18 cellular contexts compared by ENCODE assay signal in the genomic region with DNA sequence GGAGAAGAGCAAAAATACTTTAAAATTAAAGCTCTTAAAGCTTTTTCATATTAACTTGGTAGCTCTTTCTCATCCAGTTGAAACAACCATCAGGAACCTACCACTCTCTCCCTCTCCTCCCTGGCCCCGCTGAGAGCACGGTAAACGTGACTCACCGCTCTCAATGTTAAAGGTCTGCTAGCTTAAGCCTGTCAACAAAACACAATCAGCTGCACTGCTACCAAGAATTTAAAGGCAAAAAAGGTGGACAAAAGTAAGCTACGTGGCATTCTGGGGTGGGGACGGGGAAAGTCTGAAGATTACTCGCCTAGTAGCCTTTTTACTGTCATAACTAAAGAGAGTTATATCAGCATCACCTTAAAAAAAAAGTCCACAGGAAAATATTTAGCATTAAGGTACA. TPM values are rescaled to one million over a fixed set of nuclear protein-coding genes. Genes with fewer than 3 reads are reported as not detected.
DNase-seq lines count a peak whose midpoint lies in the region; ATAC-seq and TF ChIP-seq lines count a peak whose summit lies in the region.
"Had no signal": no experiment of that assay in that cellular context is flagged by ENCODE, and none has a peak within 500 bp of the region (broad histone marks: within the 10 kb centered on the region; RNA-seq: fewer than 3 reads in every experiment).

No MANE protein-coding gene starts in this region.

- ATAC-seq in RWPE2 (ENCODE audit: low read depth): peak; percentile 42; the same call in 1 of the 3 replicates
- ATAC-seq: Right ventricle myocardium inferior had no signal

- no TSS peak for BruUV-seq in mammary epithelial cell (replicated peaks; lab: Mats Ljungman, UMichigan)

- H3K4me3 ChIP-seq in mammary epithelial cell (replicated peaks in 1 of 3; ENCODE audit: insufficient read depth in 1 of 3, low read depth in 2 of 3, low read length in 3 of 3) (no peak overlapping the region), breast epithelium (no peak overlapping the region), RWPE2 (ENCODE audit: severe bottlenecking) (no peak overlapping the region), fibroblast of pulmonary artery (replicated peaks; ENCODE audit: low read depth, low read length) (no peak overlapping the region)

- TF ChIP-seq POLR2A in breast epithelium (IDR thresholded peaks at IDR 0.05): no peak

- intact Hi-C loops in mammary epithelial cell (cut with micrococcal nuclease) (no loop called here), breast epithelium (cut with DNase I; ENCODE audit: low total_unique reads) (loop anchor here (10.0 kb wide), 1 partner anchor 73 kb away; no protein-coding TSS in a partner anchor)

- no peaks in the 10 kb centered on the region for H4K20me1 ChIP-seq in mammary epithelial cell (ENCODE audit: insufficient read depth, low read length)

- in situ Hi-C loops in mammary epithelial cell (cut with MboI; ENCODE audit: low sequenced_read_pairs in 2 of 2): loop anchor here in 1 of 2 donors (25.0 kb wide), 1 partner anchor 745 kb away; no protein-coding TSS in a partner anchor

- no peaks in the 10 kb centered on the region for H3K79me2 ChIP-seq in mammary epithelial cell (ENCODE audit: insufficient read depth, low read length)

- 94% methylated on average over 7 of the region's 7 CpGs for WGBS in mammary epithelial cell (ENCODE audit: low coverage, missing lambda C conversion rate)

- H3K4me1 ChIP-seq in mammary epithelial cell (ENCODE audit: insufficient read depth, low read length) (no peaks in the 10 kb centered on the region), breast epithelium (no peaks in the 10 kb centered on the region), RWPE2 (ENCODE audit: insufficient read depth, poor library complexity, severe bottlenecking) (no peaks in the 10 kb centered on the region)

- H3K27ac ChIP-seq in mammary epithelial cell (ENCODE audit: insufficient read depth, low read depth, low read length) (no peak overlapping the region), breast epithelium (no peak overlapping the region), RWPE2 (ENCODE audit: poor library complexity, severe bottlenecking) (no peak overlapping the region)
- H3K27ac ChIP-seq: VCaP had no signal

- no peak overlapping the region for H2AFZ ChIP-seq in mammary epithelial cell (ENCODE audit: low read depth, low read length)

- CTCF ChIA-PET in mammary epithelial cell (lab: Charles Lee; ENCODE audit: low non-redundant PET): interaction anchor here (0.6 kb wide), 1 partner anchor 268 kb away, joined by 3 read pairs; no protein-coding TSS in a partner anchor

- H3K36me3 ChIP-seq in mammary epithelial cell (ENCODE audit: insufficient read depth, low read length): peaks cover 21% of the 10 kb centered on the region
- H3K36me3 ChIP-seq in breast epithelium: no peaks in the 10 kb centered on the region
- H3K36me3 ChIP-seq in RWPE2 (ENCODE audit: low read depth): peaks cover 74% of the 10 kb centered on the region

- TF ChIP-seq CTCF in mammary epithelial cell (conservative IDR thresholded peaks at IDR 0.05 in 1 of 2, IDR thresholded peaks at IDR 0.05 in 1 of 2; ENCODE audit: extremely low read depth in 1 of 2, insufficient read depth in 1 of 2, low read depth in 1 of 2, low read length in 2 of 2) (no peak), breast epithelium (IDR thresholded peaks at IDR 0.05) (no peak), RWPE2 (IDR thresholded peaks at IDR 0.05; ENCODE audit: poor library complexity, severe bottlenecking) (no peak), fibroblast of pulmonary artery (IDR thresholded peaks at IDR 0.05; ENCODE audit: low read length, missing control alignments) (no peak)

- no peak overlapping the region for H3K4me2 ChIP-seq in mammary epithelial cell (ENCODE audit: insufficient read depth, low read depth, low read length)

- dilution Hi-C loops in mammary epithelial cell (cut with HindIII; ENCODE audit: low sequenced_read_pairs): no loop called here

- no peak overlapping the region for H3K9ac ChIP-seq in mammary epithelial cell (ENCODE audit: insufficient read depth, low read length)

- DNase-seq in mammary epithelial cell (peak; percentile 6), breast epithelium (ENCODE audit: low spot score in 2 of 2) (no peak), RWPE2 (ENCODE audit: low spot score) (no peak), fibroblast of pulmonary artery (ENCODE audit: low read depth) (peak; percentile 58), stromal cell of bone marrow (ENCODE audit: low read depth) (peak; percentile 13), NCI-H446 treated with DMSO at 0.1 percent for 48 hours (lab: John Stamatoyannopoulos, UW) (no peak), SW480 (ENCODE audit: low spot score) (no peak), NCI-H2107 (lab: John Stamatoyannopoulos, UW) (no peak)
- DNase-seq: GOT3; immature natural killer cell; NCI-H1092; NCI-H69; stimulated activated CD4-positive, alpha-beta T cell treated with anti-CD3 and anti-CD28 coated beads, Interleukin-4, amount 100 ng/mL, for 4 hours; stimulated activated naive CD4-positive, alpha-beta T cell treated with Interleukin-2 at 50 U/mL for 16 hours had no signal

- no peaks in the 10 kb centered on the region for H3K27me3 ChIP-seq in mammary epithelial cell (ENCODE audit: insufficient read depth, low read length)
- no peaks in the 10 kb centered on the region for H3K27me3 ChIP-seq in breast epithelium
- no peaks in the 10 kb centered on the region for H3K27me3 ChIP-seq in RWPE2 (ENCODE audit: insufficient read depth, poor library complexity, severe bottlenecking)

- no peaks in the 10 kb centered on the region for H3K9me3 ChIP-seq in mammary epithelial cell (replicated peaks; ENCODE audit: insufficient read depth, low read length)
- no peaks in the 10 kb centered on the region for H3K9me3 ChIP-seq in breast epithelium
- no peaks in the 10 kb centered on the region for H3K9me3 ChIP-seq in RWPE2 (ENCODE audit: severe bottlenecking)

RNA-seq across cellular contexts. Expression of a gene that starts 8.4 kb away (rescaled TPM):
- total RNA-seq in mammary epithelial cell (under 1 TPM; 0.17 to 0.42 TPM), breast epithelium (under 1 TPM in 1 of 3 donors, not detected in 2; 0.16 TPM)
- polyA plus RNA-seq in mammary epithelial cell: not detected
- not detected for polyA minus RNA-seq in mammary epithelial cell
- total RNA-seq: Right ventricle myocardium inferior had no signal
- polyA plus RNA-seq: BJ had no signal

RNA-seq across cellular contexts. Expression of a gene that starts 37.9 kb away (rescaled TPM):
- total RNA-seq in mammary epithelial cell (under 1 TPM in 1 of 2 donors, not detected in 1; under 0.01 TPM), breast epithelium (under 1 TPM; 0.15 to 0.48 (median 0.33) TPM)
- not detected for polyA plus RNA-seq in mammary epithelial cell
- not detected for polyA minus RNA-seq in mammary epithelial cell
- total RNA-seq: pulmonary artery endothelial cell had no signal
- polyA plus RNA-seq: immature natural killer cell had no signal

RNA-seq across cellular contexts. Expression of a gene that starts 56.3 kb away (rescaled TPM):
- total RNA-seq in mammary epithelial cell (not detected), breast epithelium (under 1 TPM in 1 of 3 donors, not detected in 2; 0.16 TPM)
- not detected for polyA plus RNA-seq in mammary epithelial cell
- polyA minus RNA-seq in mammary epithelial cell: not detected
- total RNA-seq: pulmonary artery endothelial cell had no signal
- polyA plus RNA-seq: BJ, immature natural killer cell had no signal

Comparison
In these comparisons a context has a peak if more than half of its experiments do, and no peak if none do; other contexts are left out.
1. DNase-seq: peak in mammary epithelial cell (single experiment), fibroblast of pulmonary artery (single experiment) and stromal cell of bone marrow (single experiment); none in breast epithelium (0 of 2), RWPE2 (single experiment), NCI-H446 treated with DMSO at 0.1 percent for 48 hours (single experiment), SW480 (single experiment) and NCI-H2107 (single experiment).